19 cellular contexts compared by ENCODE assay signal in genomic region chr1:240306673-240307072, GRCh38.
A peak's percentile ranks its signal among the peaks of the same experiment; 100 is the strongest.
DNase-seq lines count a peak whose midpoint lies in the region; ATAC-seq, FAIRE-seq and TF ChIP-seq lines count a peak whose summit lies in the region.
"Had no signal": no experiment of that assay in that cellular context is flagged by ENCODE, and none has a peak within 500 bp of the region (broad histone marks: within the 10 kb centered on the region; RNA-seq: fewer than 3 reads in every experiment).

No MANE protein-coding gene starts in this region.

- H3K14ac ChIP-seq in mesenchymal stem cell (ENCODE audit: low read length in 2 of 2), result no peak overlapping the region

- H4K91ac ChIP-seq in mesenchymal stem cell (ENCODE audit: low read length), result no peak overlapping the region

- no peak for TF ChIP-seq POLR2A in GM18505 (IDR thresholded peaks at IDR 0.05; ENCODE audit: borderline replicate concordance, extremely low read depth, insufficient read depth, insufficient read length)

- intact Hi-C loops in Caco-2 (cut with micrococcal nuclease; ENCODE audit: unreplicated experiment), result no loop called here

- peaks cover 8% of the 10 kb centered on the region for H3K79me1 ChIP-seq in mesenchymal stem cell (replicated peaks; ENCODE audit: low read length, poor library complexity, severe bottlenecking)

- H3K9me3 Mint-ChIP-seq in astrocyte (ENCODE audit: unreplicated experiment) (peaks cover 2% of the 10 kb centered on the region), Caco-2 (ENCODE audit: unreplicated experiment) (peaks cover 10% of the 10 kb centered on the region)

- CTCF ChIA-PET in Caco-2 (lab: Charles Lee), result no interaction called here

- no peak overlapping the region for H3K23ac ChIP-seq in mesenchymal stem cell (ENCODE audit: low read length in 2 of 2)

- H3K4me1 ChIP-seq in astrocyte (ENCODE audit: insufficient read depth, low read length), result peaks cover 8% of the 10 kb centered on the region
- peaks cover 7% of the 10 kb centered on the region for H3K4me1 ChIP-seq in mesenchymal stem cell (ENCODE audit: control insufficient read depth, insufficient read depth, low read depth, low read length)
- no peaks in the 10 kb centered on the region for H3K4me1 ChIP-seq in Caco-2

- ATAC-seq in GM18505 (IDR thresholded peaks at IDR 0.05; ENCODE audit: unreplicated experiment) (no peak), HG02973 (IDR thresholded peaks at IDR 0.05; ENCODE audit: unreplicated experiment) (no peak)

- H2AK5ac ChIP-seq in mesenchymal stem cell (ENCODE audit: low read length, severe bottlenecking), result no peak overlapping the region

- H3K27ac ChIP-seq in astrocyte (ENCODE audit: low read depth, low read length) (no peak overlapping the region), mesenchymal stem cell (ENCODE audit: low read length, poor library complexity, severe bottlenecking) (no peak overlapping the region)
- H3K27ac ChIP-seq: BLaER1 had no signal

- peak overlapping the region; percentile 11 for H3K4me2 ChIP-seq in astrocyte (ENCODE audit: low read length)
- H3K4me2 ChIP-seq in mesenchymal stem cell (ENCODE audit: low read length, poor library complexity, severe bottlenecking), result no peak overlapping the region
- H3K4me2 ChIP-seq: BLaER1 had no signal

- H3K4me1 Mint-ChIP-seq in astrocyte (ENCODE audit: low read depth, unreplicated experiment) (peaks cover 26% of the 10 kb centered on the region), Caco-2 (ENCODE audit: low read depth, unreplicated experiment) (no peaks in the 10 kb centered on the region)
- H3K4me1 Mint-ChIP-seq: CD8-positive, alpha-beta memory T cell had no signal

- H2BK120ac ChIP-seq in mesenchymal stem cell (ENCODE audit: low read depth, low read length), result no peak overlapping the region

- H2BK5ac ChIP-seq in mesenchymal stem cell (ENCODE audit: low read depth, low read length, poor library complexity, severe bottlenecking), result no peak overlapping the region

- no peak overlapping the region for H4K8ac ChIP-seq in mesenchymal stem cell (ENCODE audit: low read length)

- no peak for TF ChIP-seq CTCF in astrocyte (IDR thresholded peaks at IDR 0.05; ENCODE audit: insufficient read depth, low read depth, low read length)
- TF ChIP-seq CTCF in Caco-2 (IDR thresholded peaks at IDR 0.05; ENCODE audit: insufficient read depth in 1 of 2, low read depth in 1 of 2, low read length in 1 of 2, severe bottlenecking in 1 of 2, unreplicated experiment in 1 of 2), result no peak

- H3K36me3 Mint-ChIP-seq in astrocyte (ENCODE audit: low read depth, unreplicated experiment) (no peaks in the 10 kb centered on the region), Caco-2 (ENCODE audit: insufficient read depth, unreplicated experiment) (no peaks in the 10 kb centered on the region)
- H3K36me3 Mint-ChIP-seq: CD8-positive, alpha-beta memory T cell had no signal

- H2AFZ ChIP-seq in astrocyte (ENCODE audit: low read depth, low read length) (no peak overlapping the region), mesenchymal stem cell (ENCODE audit: low read depth, low read length) (no peak overlapping the region)

- no peak overlapping the region for H3K18ac ChIP-seq in mesenchymal stem cell (ENCODE audit: low read depth in 1 of 2, low read length in 2 of 2)

- no peaks in the 10 kb centered on the region for H3K27me3 ChIP-seq in astrocyte (ENCODE audit: insufficient read depth, low read length)
- H3K27me3 ChIP-seq in mesenchymal stem cell (ENCODE audit: control insufficient read depth in 1 of 2, insufficient read depth in 1 of 2, low read length in 2 of 2), result no peaks in the 10 kb centered on the region
- H3K27me3 ChIP-seq in Caco-2 (replicated peaks; ENCODE audit: control insufficient read depth, insufficient read depth, low read length), result no peaks in the 10 kb centered on the region
- H3K27me3 ChIP-seq: BLaER1 had no signal

- H3K36me3 ChIP-seq in astrocyte (ENCODE audit: insufficient read depth, low read length) (no peaks in the 10 kb centered on the region), mesenchymal stem cell (ENCODE audit: control insufficient read depth in 1 of 2, insufficient read depth in 2 of 2, low read depth in 1 of 2, low read length in 2 of 2) (peaks cover 4 to 10% of the 10 kb centered on the region in 2 experiments), Caco-2 (ENCODE audit: control insufficient read depth, insufficient read depth, low read length) (no peaks in the 10 kb centered on the region)
- H3K36me3 ChIP-seq: BLaER1 had no signal

- no peak overlapping the region for H3K9ac ChIP-seq in astrocyte (ENCODE audit: low read length)
- no peak overlapping the region for H3K9ac ChIP-seq in mesenchymal stem cell (ENCODE audit: low read length)
- H3K9ac ChIP-seq: BLaER1 had no signal

- 0% methylated on average over 1 of the region's 2 CpGs for WGBS in mesenchymal stem cell

- no peak overlapping the region for H2BK15ac ChIP-seq in mesenchymal stem cell (ENCODE audit: low read depth, poor library complexity, severe bottlenecking)

- peak; percentile 89 for FAIRE-seq in astrocyte (lab: Jason Lieb, UNC)
- FAIRE-seq: H54, HTR-8/SVneo, RCC 7860 had no signal

- H2BK12ac ChIP-seq in mesenchymal stem cell (ENCODE audit: low read length in 2 of 2), result no peak overlapping the region

- H3K9me3 ChIP-seq in astrocyte (ENCODE audit: insufficient read depth, low read depth, low read length) (no peaks in the 10 kb centered on the region), mesenchymal stem cell (ENCODE audit: control insufficient read depth, low read length) (peaks cover 15% of the 10 kb centered on the region), Caco-2 (0 out of 2 replicates have a peak, but pooled peaks cover 3% of the 10 kb centered on the region)
- H3K9me3 ChIP-seq: BLaER1 had no signal

- no peaks in the 10 kb centered on the region for H4K20me1 ChIP-seq in astrocyte (ENCODE audit: insufficient read depth, low read length)
- H4K20me1 ChIP-seq: BLaER1 had no signal

- BruUV-seq in Caco-2 (replicated peaks; lab: Mats Ljungman, UMichigan), result no TSS peak

- DNase-seq in A172 (ENCODE audit: low spot score), result peak; percentile 81
- DNase-seq in HCEC 1CT, result peak; percentile 82
- peak; percentile 87 for DNase-seq in astrocyte (ENCODE audit: low read depth)
- peak; percentile 62 for DNase-seq in mesenchymal stem cell
- DNase-seq in Caco-2, result no peak
- no peak for DNase-seq in NCI-H345 treated with DMSO at 0.1 percent for 48 hours (lab: John Stamatoyannopoulos, UW; ENCODE audit: unreplicated experiment)
- DNase-seq: 8988T; CD8-positive, alpha-beta memory T cell; DMS 273 treated with DMSO at 0.1 percent for 48 hours; NCI-H187; NCI-H345; NCI-H69; SHP77 had no signal

- H3K4me3 ChIP-seq in astrocyte (ENCODE audit: insufficient read depth, low read depth, low read length) (no peak overlapping the region), mesenchymal stem cell (ENCODE audit: insufficient read depth in 1 of 2, low read depth in 1 of 2, low read length in 2 of 2) (no peak overlapping the region), Caco-2 (ENCODE audit: low read depth, low read length) (no peak overlapping the region)
- H3K4me3 ChIP-seq: BLaER1 had no signal

- no peaks in the 10 kb centered on the region for H3K27me3 Mint-ChIP-seq in astrocyte (ENCODE audit: low read depth, unreplicated experiment)
- H3K27me3 Mint-ChIP-seq in Caco-2 (ENCODE audit: insufficient read depth, unreplicated experiment), result peaks cover 11% of the 10 kb centered on the region

- no peaks in the 10 kb centered on the region for H3K79me2 ChIP-seq in astrocyte (ENCODE audit: insufficient read depth, low read length)

- H3K27ac Mint-ChIP-seq in astrocyte (ENCODE audit: unreplicated experiment) (no peak overlapping the region), Caco-2 (ENCODE audit: unreplicated experiment) (no peak overlapping the region)
- H3K27ac Mint-ChIP-seq: CD8-positive, alpha-beta memory T cell had no signal

- no peak overlapping the region for H3K4me3 Mint-ChIP-seq in astrocyte (ENCODE audit: unreplicated experiment)
- no peak overlapping the region for H3K4me3 Mint-ChIP-seq in Caco-2 (ENCODE audit: unreplicated experiment)
- H3K4me3 Mint-ChIP-seq: CD8-positive, alpha-beta memory T cell had no signal

- POLR2A ChIA-PET in Caco-2 (lab: Charles Lee), result no interaction called here

- no peak overlapping the region for H3K4ac ChIP-seq in mesenchymal stem cell (ENCODE audit: low read depth in 1 of 2, low read length in 2 of 2)

Comparison
In these comparisons a context has a peak if more than half of its experiments do, and no peak if none do; other contexts are left out.
1. DNase-seq: peak in A172 (single experiment), HCEC 1CT (single experiment), astrocyte (single experiment) and mesenchymal stem cell (single experiment); none in Caco-2 (0 of 2) and NCI-H345 treated with DMSO at 0.1 percent for 48 hours (single experiment).